11 cellular contexts compared by ENCODE assay signal in the genomic region with DNA sequence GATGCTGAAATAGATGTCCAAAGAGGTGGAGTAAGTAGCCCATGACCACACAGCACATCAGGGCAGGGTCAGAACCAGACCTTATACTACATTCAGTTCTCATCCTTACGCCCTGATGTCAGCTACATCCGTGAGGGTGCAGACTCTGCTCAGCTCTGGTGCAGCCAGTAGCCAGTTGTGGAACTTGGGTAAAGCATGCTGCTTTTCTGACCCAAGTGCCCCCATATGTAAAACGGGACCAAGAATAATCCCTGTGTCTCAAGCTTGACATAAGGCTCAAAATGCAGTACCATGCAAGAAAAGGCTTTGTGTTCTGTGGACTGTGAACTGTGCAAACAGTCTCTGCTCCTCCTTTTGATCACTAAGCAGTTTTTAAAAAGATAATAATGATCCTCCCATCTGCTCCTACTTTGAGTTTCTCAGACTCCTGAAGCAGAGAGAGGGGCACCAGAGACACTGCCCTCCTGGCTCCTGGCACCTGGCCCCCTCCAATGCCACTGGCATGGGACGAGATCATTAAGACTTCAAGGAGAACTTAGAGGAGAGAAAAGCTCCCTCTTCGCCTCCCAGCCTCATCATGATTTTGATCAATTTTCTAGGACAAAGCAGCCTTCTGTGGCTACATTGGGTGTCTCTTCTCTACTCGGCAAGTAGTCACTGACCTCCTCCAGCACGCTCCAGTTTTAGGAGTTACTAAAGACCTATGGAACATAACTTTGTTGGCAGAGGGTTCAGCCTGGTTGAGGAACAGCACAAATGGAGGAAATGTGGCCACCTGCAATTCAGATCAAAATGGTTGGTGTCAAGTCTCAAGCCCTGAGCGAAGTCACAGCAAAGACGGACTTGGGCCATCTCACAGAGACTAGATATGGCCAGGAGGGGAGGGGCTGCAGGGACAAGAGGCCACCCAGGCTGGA. TPM values are rescaled to one million over a fixed set of nuclear protein-coding genes. Genes with fewer than 3 reads are reported as not detected.
DNase-seq lines count a peak whose midpoint lies in the region; ATAC-seq and TF ChIP-seq lines count a peak whose summit lies in the region.
"Had no signal": no experiment of that assay in that cellular context is flagged by ENCODE, and none has a peak within 500 bp of the region (broad histone marks: within the 10 kb centered on the region; RNA-seq: fewer than 3 reads in every experiment).

No MANE protein-coding gene starts in this region.

- BruUV-seq in OCI-LY7 (replicated peaks; lab: Mats Ljungman, UMichigan): TSS peak; percentile 82

- ATAC-seq in activated CD8-positive, alpha-beta memory T cell treated with anti-CD3 and anti-CD28 coated beads, Interleukin-2, amount 10 ng/mL, durations not matched to agents 7 days and 5 days: no peak
- ATAC-seq in GM18868 (IDR thresholded peaks at IDR 0.05; ENCODE audit: unreplicated experiment): no peak
- no peak for ATAC-seq in GM18502 (IDR thresholded peaks at IDR 0.05; ENCODE audit: poor library complexity, unreplicated experiment)

- H3K36me3 ChIP-seq in OCI-LY7 (ENCODE audit: insufficient read depth, low read length): no peaks in the 10 kb centered on the region
- H3K36me3 ChIP-seq in esophagus muscularis mucosa: no peaks in the 10 kb centered on the region
- H3K36me3 ChIP-seq: neural progenitor cell had no signal

- H4K20me1 ChIP-seq in OCI-LY7 (ENCODE audit: insufficient read depth, low read length): no peaks in the 10 kb centered on the region

- peaks cover 99% of the 10 kb centered on the region for H3K4me1 Mint-ChIP-seq in activated CD8-positive, alpha-beta memory T cell treated with anti-CD3 and anti-CD28 coated beads, Interleukin-2, amount 10 ng/mL, durations not matched to agents 7 days and 5 days

- H3K9me3 Mint-ChIP-seq in activated CD8-positive, alpha-beta memory T cell treated with anti-CD3 and anti-CD28 coated beads, Interleukin-2, amount 10 ng/mL, durations not matched to agents 7 days and 5 days (ENCODE audit: low read depth): no peaks in the 10 kb centered on the region
- H3K9me3 Mint-ChIP-seq: neural progenitor cell had no signal

- POLR2A ChIA-PET in OCI-LY7 (lab: Charles Lee): interaction anchor here (0.7 to 2.7 kb wide), 3 partner anchors 18 to 175 kb away, joined by 3 to 19 read pairs (median 3); a partner anchor contains a TSS

- peak overlapping the region; percentile 54 for H3K4me3 ChIP-seq in OCI-LY7 (ENCODE audit: low read depth, low read length, poor library complexity, severe bottlenecking)
- H3K4me3 ChIP-seq in esophagus muscularis mucosa: no peak overlapping the region
- H3K4me3 ChIP-seq: neural progenitor cell had no signal

- peaks cover 26% of the 10 kb centered on the region for H3K36me3 Mint-ChIP-seq in activated CD8-positive, alpha-beta memory T cell treated with anti-CD3 and anti-CD28 coated beads, Interleukin-2, amount 10 ng/mL, durations not matched to agents 7 days and 5 days
- H3K36me3 Mint-ChIP-seq: neural progenitor cell had no signal

- no peak for DNase-seq in activated CD8-positive, alpha-beta memory T cell treated with anti-CD3 and anti-CD28 coated beads, Interleukin-2, amount 10 ng/mL, durations not matched to agents 7 days and 5 days
- DNase-seq in activated CD8-positive, alpha-beta memory T cell treated with anti-CD3 and anti-CD28 coated beads, Interleukin-2, amount 50 U/mL, for 4 hours: no peak
- DNase-seq in OCI-LY7 (ENCODE audit: low spot score) (peak; percentile 77), esophagus muscularis mucosa (ENCODE audit: extremely low spot score) (peak; percentile 66), substantia nigra (lab: John Stamatoyannopoulos, UW) (no peak), DMS79 (lab: John Stamatoyannopoulos, UW) (no peak)
- DNase-seq: T1000 had no signal

- H3K79me2 ChIP-seq in OCI-LY7 (ENCODE audit: insufficient read depth, low read depth, low read length): no peaks in the 10 kb centered on the region

- no peak overlapping the region for H3K4me3 Mint-ChIP-seq in activated CD8-positive, alpha-beta memory T cell treated with anti-CD3 and anti-CD28 coated beads, Interleukin-2, amount 10 ng/mL, durations not matched to agents 7 days and 5 days
- H3K4me3 Mint-ChIP-seq: neural progenitor cell had no signal

- CTCF ChIA-PET in activated CD8-positive, alpha-beta memory T cell treated with anti-CD3 and anti-CD28 coated beads, Interleukin-2, amount 10 ng/mL, durations not matched to agents 7 days and 5 days (lab: Charles Lee): interaction anchor here (39.2 kb wide), 1 partner anchor 61 kb away, joined by 459 read pairs; no protein-coding TSS in a partner anchor
- CTCF ChIA-PET in OCI-LY7 (lab: Charles Lee; ENCODE audit: unreplicated experiment): no interaction called here

- H3K9me3 ChIP-seq in OCI-LY7 (ENCODE audit: low read length) (no peaks in the 10 kb centered on the region), esophagus muscularis mucosa (no peaks in the 10 kb centered on the region)

- TF ChIP-seq CTCF in OCI-LY7 (conservative IDR thresholded peaks at IDR 0.05; ENCODE audit: low read length) (no peak), esophagus muscularis mucosa (IDR thresholded peaks at IDR 0.05) (no peak)

- TF ChIP-seq POLR2A in esophagus muscularis mucosa (IDR thresholded peaks at IDR 0.05; ENCODE audit: low read depth): no peak

- H3K27ac ChIP-seq in OCI-LY7 (ENCODE audit: low read depth, low read length, poor library complexity, severe bottlenecking): peak overlapping the region; percentile 99
- peak overlapping the region; percentile 25 to 68 (median 50) for H3K27ac ChIP-seq in esophagus muscularis mucosa (replicated peaks in 1 of 4)
- H3K27ac ChIP-seq in substantia nigra (ENCODE audit: low read depth, low read length, poor library complexity, severe bottlenecking): peak overlapping the region; percentile 70
- H3K27ac ChIP-seq: neural progenitor cell had no signal

- no peaks in the 10 kb centered on the region for H3K9me2 ChIP-seq in OCI-LY7 (ENCODE audit: insufficient read depth, low read length)

- H3K27ac Mint-ChIP-seq in activated CD8-positive, alpha-beta memory T cell treated with anti-CD3 and anti-CD28 coated beads, Interleukin-2, amount 10 ng/mL, durations not matched to agents 7 days and 5 days: peak overlapping the region; percentile 49
- H3K27ac Mint-ChIP-seq: neural progenitor cell had no signal

- peaks cover 0 to 7% (median 0%) of the 10 kb centered on the region in 4 donors for H3K27me3 ChIP-seq in esophagus muscularis mucosa

- intact Hi-C loops in OCI-LY7 (cut with micrococcal nuclease; ENCODE audit: unreplicated experiment): loop anchor here (2.0 to 5.0 kb wide), 3 partner anchors 43 to 427 kb away; a partner anchor contains a TSS
- intact Hi-C loops in esophagus muscularis mucosa (cut with DNase I): no loop called here

- no peak for TF ChIP-seq EP300 in esophagus muscularis mucosa (IDR thresholded peaks at IDR 0.05)

- peak overlapping the region; percentile 63 for H3K4me2 ChIP-seq in OCI-LY7 (ENCODE audit: low read length)
- H3K4me2 ChIP-seq: neural progenitor cell had no signal

- WGBS in esophagus muscularis mucosa: 77% methylated on average over 9 of the region's 9 CpGs

- H2AFZ ChIP-seq in OCI-LY7 (ENCODE audit: low read length): peak overlapping the region; percentile 67; the same call in 1 of the 2 replicates
- H2AFZ ChIP-seq: neural progenitor cell had no signal

- H3K27me3 Mint-ChIP-seq in activated CD8-positive, alpha-beta memory T cell treated with anti-CD3 and anti-CD28 coated beads, Interleukin-2, amount 10 ng/mL, durations not matched to agents 7 days and 5 days: no peaks in the 10 kb centered on the region

- H3K4me1 ChIP-seq in OCI-LY7 (ENCODE audit: insufficient read depth, low read length, poor library complexity, severe bottlenecking) (peaks cover 84% of the 10 kb centered on the region), esophagus muscularis mucosa (peaks cover 0 to 8% (median 4%) of the 10 kb centered on the region in 4 donors)
- H3K4me1 ChIP-seq: neural progenitor cell had no signal

RNA-seq across cellular contexts. Expression of a gene that starts 23.9 kb away (rescaled TPM):
- total RNA-seq in activated CD8-positive, alpha-beta memory T cell treated with anti-CD3 and anti-CD28 coated beads, Interleukin-2, amount 10 ng/mL, durations not matched to agents 7 days and 5 days: 100 to 1,000 TPM; 247 to 260 TPM
- 8.2 and 15.7 TPM in 2 replicates for total RNA-seq in OCI-LY7 (2014; rRNA removed; shearing (Covaris generic))
- 18.3 and 25.2 TPM in 2 replicates for total RNA-seq in OCI-LY7 (2022)
- total RNA-seq in esophagus muscularis mucosa: 10 to 100 TPM; 14.3 to 34.9 (median 20.9) TPM
- total RNA-seq: dermis microvascular lymphatic vessel endothelial cell had no signal

Comparison
In these comparisons a context has a peak if more than half of its experiments do, and no peak if none do; other contexts are left out.
1. DNase-seq: peak in OCI-LY7 (single experiment) and esophagus muscularis mucosa (single experiment); none in activated CD8-positive, alpha-beta memory T cell treated with anti-CD3 and anti-CD28 coated beads, Interleukin-2, amount 10 ng/mL, durations not matched to agents 7 days and 5 days (single experiment), activated CD8-positive, alpha-beta memory T cell treated with anti-CD3 and anti-CD28 coated beads, Interleukin-2, amount 50 U/mL, for 4 hours (single experiment), substantia nigra (0 of 49) and DMS79 (single experiment).
2. RNA of a gene that starts 23.9 kb away (total RNA-seq): 247 to 260 TPM in activated CD8-positive, alpha-beta memory T cell treated with anti-CD3 and anti-CD28 coated beads, Interleukin-2, amount 10 ng/mL, durations not matched to agents 7 days and 5 days; 8.2 to 25.2 TPM in OCI-LY7 and 14.3 to 34.9 TPM in esophagus muscularis mucosa; every median in the first group is over 4 times any median in the second.
3. Peak in every context shown above with its lines, with median percentiles within 50 percentile points of each other: H3K27ac ChIP-seq.